ENCODE assay signal across 9 cellular contexts in the genomic region with DNA sequence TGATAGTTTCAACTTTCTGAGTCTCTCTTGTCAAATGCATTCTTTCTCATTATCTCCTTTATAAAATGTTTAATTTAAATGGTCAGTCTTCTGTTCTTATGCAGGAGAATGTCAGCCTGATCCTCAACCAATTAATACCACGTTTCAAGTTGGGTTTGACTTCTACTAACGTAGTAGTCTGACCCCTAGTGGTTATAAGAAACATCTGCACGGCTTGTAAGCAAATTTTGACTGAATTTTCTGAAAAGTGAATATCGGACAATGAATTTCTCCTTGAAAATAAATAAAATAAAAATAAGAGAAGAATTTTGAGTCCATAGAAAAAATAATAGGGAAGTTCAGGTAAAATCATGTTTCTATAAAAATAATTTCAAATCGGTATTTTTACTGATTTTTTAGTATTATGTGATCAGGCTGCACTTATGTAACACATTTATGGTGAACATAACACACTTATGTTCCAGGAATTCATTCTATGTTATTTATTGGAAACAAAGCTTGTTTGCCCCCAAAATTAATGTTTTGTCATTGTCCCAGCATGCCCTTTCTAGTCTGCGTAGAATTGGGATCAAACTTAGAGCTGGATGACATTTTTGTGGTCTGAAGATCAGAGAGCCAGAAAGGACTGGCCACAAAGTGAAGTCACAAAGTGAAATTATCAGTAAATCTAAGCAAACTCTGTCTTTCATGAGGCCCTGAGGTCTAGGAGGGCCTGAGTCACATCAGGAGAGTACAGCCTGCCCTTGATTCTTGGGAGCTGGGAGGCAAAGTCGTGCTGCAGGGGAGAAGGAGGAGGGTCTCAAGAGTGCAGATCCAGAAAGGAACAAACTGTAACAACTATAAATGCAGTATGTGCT.
DNase-seq lines count a peak whose midpoint lies in the region; ATAC-seq and TF ChIP-seq lines count a peak whose summit lies in the region.
"Had no signal": no experiment of that assay in that cellular context is flagged by ENCODE, and none has a peak within 500 bp of the region (broad histone marks: within the 10 kb centered on the region; RNA-seq: fewer than 3 reads in every experiment).

No MANE protein-coding gene starts in this region.

- H3K4me3 Mint-ChIP-seq in activated CD8-positive, alpha-beta T cell treated with anti-CD3 and anti-CD28 coated beads for 36 hours, result no peak overlapping the region
- no peak overlapping the region for H3K4me3 Mint-ChIP-seq in activated CD8-positive, alpha-beta T cell treated with anti-CD3 and anti-CD28 coated beads, Interleukin-2, amount 10 ng/mL, durations not matched to agents 7 days and 5 days
- no peak overlapping the region for H3K4me3 Mint-ChIP-seq in osteocyte (ENCODE audit: unreplicated experiment)
- H3K4me3 Mint-ChIP-seq in activated CD4-positive, alpha-beta T cell treated with anti-CD3 and anti-CD28 coated beads for 36 hours, result no peak overlapping the region
- H3K4me3 Mint-ChIP-seq: CD8-positive, alpha-beta memory T cell had no signal

- H4K20me1 ChIP-seq in MM.1S (ENCODE audit: insufficient read depth, low read length), result no peaks in the 10 kb centered on the region

- no peaks in the 10 kb centered on the region for H3K4me1 ChIP-seq in MM.1S (ENCODE audit: low read length)

- peak; percentile 80 for TF ChIP-seq CTCF in activated CD8-positive, alpha-beta T cell treated with anti-CD3 and anti-CD28 coated beads for 36 hours (IDR thresholded peaks at IDR 0.05)
- peak; percentile 52 for TF ChIP-seq CTCF in MM.1S (IDR thresholded peaks at IDR 0.05; ENCODE audit: low read length)
- TF ChIP-seq CTCF in osteocyte (IDR thresholded peaks at IDR 0.05), result peak; percentile 79

- no peak overlapping the region for H3K9ac ChIP-seq in MM.1S (ENCODE audit: low read length)

- no peaks in the 10 kb centered on the region for H3K9me2 ChIP-seq in MM.1S (replicated peaks; ENCODE audit: insufficient read depth, low read length)

- no peaks in the 10 kb centered on the region for H3K27me3 ChIP-seq in MM.1S (replicated peaks; ENCODE audit: insufficient read depth, low read length)

- H3F3A ChIP-seq in MM.1S (ENCODE audit: insufficient read depth, low read length), result no peaks in the 10 kb centered on the region

- peaks cover 5% of the 10 kb centered on the region for H3K27me3 Mint-ChIP-seq in activated CD8-positive, alpha-beta T cell treated with anti-CD3 and anti-CD28 coated beads for 36 hours
- H3K27me3 Mint-ChIP-seq in activated CD8-positive, alpha-beta T cell treated with anti-CD3 and anti-CD28 coated beads, Interleukin-2, amount 10 ng/mL, durations not matched to agents 7 days and 5 days (ENCODE audit: low read depth), result peaks cover 11% of the 10 kb centered on the region
- H3K27me3 Mint-ChIP-seq in osteocyte (ENCODE audit: unreplicated experiment), result peaks cover 27% of the 10 kb centered on the region
- peaks cover 12% of the 10 kb centered on the region for H3K27me3 Mint-ChIP-seq in activated CD4-positive, alpha-beta T cell treated with anti-CD3 and anti-CD28 coated beads for 36 hours

- H3K9me3 Mint-ChIP-seq in activated CD8-positive, alpha-beta T cell treated with anti-CD3 and anti-CD28 coated beads for 36 hours, result no peaks in the 10 kb centered on the region
- H3K9me3 Mint-ChIP-seq in activated CD8-positive, alpha-beta T cell treated with anti-CD3 and anti-CD28 coated beads, Interleukin-2, amount 10 ng/mL, durations not matched to agents 7 days and 5 days (ENCODE audit: insufficient read depth), result no peaks in the 10 kb centered on the region
- H3K9me3 Mint-ChIP-seq in osteocyte (ENCODE audit: unreplicated experiment), result no peaks in the 10 kb centered on the region
- H3K9me3 Mint-ChIP-seq in activated CD4-positive, alpha-beta T cell treated with anti-CD3 and anti-CD28 coated beads for 36 hours (ENCODE audit: low read depth), result no peaks in the 10 kb centered on the region
- H3K9me3 Mint-ChIP-seq: CD8-positive, alpha-beta memory T cell had no signal

- TF ChIP-seq POLR2A in erythroblast (IDR thresholded peaks at IDR 0.05; ENCODE audit: low read length), result no peak

- H3K9me3 ChIP-seq in MM.1S (replicated peaks; ENCODE audit: insufficient read depth, low read length), result no peaks in the 10 kb centered on the region

- no peak overlapping the region for H3K4me3 ChIP-seq in MM.1S (ENCODE audit: low read length)

- H3K4me1 Mint-ChIP-seq in activated CD8-positive, alpha-beta T cell treated with anti-CD3 and anti-CD28 coated beads for 36 hours (ENCODE audit: low read depth), result no peaks in the 10 kb centered on the region
- no peaks in the 10 kb centered on the region for H3K4me1 Mint-ChIP-seq in activated CD8-positive, alpha-beta T cell treated with anti-CD3 and anti-CD28 coated beads, Interleukin-2, amount 10 ng/mL, durations not matched to agents 7 days and 5 days (ENCODE audit: low read depth)
- H3K4me1 Mint-ChIP-seq in osteocyte (ENCODE audit: unreplicated experiment), result no peaks in the 10 kb centered on the region
- no peaks in the 10 kb centered on the region for H3K4me1 Mint-ChIP-seq in activated CD4-positive, alpha-beta T cell treated with anti-CD3 and anti-CD28 coated beads for 36 hours
- H3K4me1 Mint-ChIP-seq: CD8-positive, alpha-beta memory T cell had no signal

- no peaks in the 10 kb centered on the region for H3K36me3 ChIP-seq in MM.1S (replicated peaks; ENCODE audit: insufficient read depth, low read length)

- no peak overlapping the region for H2AFZ ChIP-seq in MM.1S (ENCODE audit: low read length)

- H3K4me2 ChIP-seq in MM.1S (ENCODE audit: low read depth, low read length), result no peak overlapping the region

- intact Hi-C loops in activated CD8-positive, alpha-beta T cell treated with anti-CD3 and anti-CD28 coated beads for 36 hours (cut with micrococcal nuclease), result loop anchor here (5.0 to 10.0 kb wide), 2 partner anchors 346 to 439 kb away; no protein-coding TSS in a partner anchor
- intact Hi-C loops in activated CD4-positive, alpha-beta T cell treated with anti-CD3 and anti-CD28 coated beads for 36 hours (cut with DNase I, micrococcal nuclease), result loop anchor here (1.0 to 5.0 kb wide), 4 partner anchors 344 to 440 kb away; no protein-coding TSS in a partner anchor

- POLR2A ChIA-PET in activated CD8-positive, alpha-beta T cell treated with anti-CD3 and anti-CD28 coated beads for 36 hours (lab: Charles Lee), result no interaction called here
- POLR2A ChIA-PET in activated CD8-positive, alpha-beta T cell treated with anti-CD3 and anti-CD28 coated beads, Interleukin-2, amount 10 ng/mL, durations not matched to agents 7 days and 5 days (lab: Charles Lee), result no interaction called here
- POLR2A ChIA-PET in activated CD4-positive, alpha-beta T cell treated with anti-CD3 and anti-CD28 coated beads for 36 hours (lab: Charles Lee), result no interaction called here

- no peak for ATAC-seq in activated CD8-positive, alpha-beta T cell treated with anti-CD3 and anti-CD28 coated beads for 36 hours
- ATAC-seq in activated CD8-positive, alpha-beta T cell treated with anti-CD3 and anti-CD28 coated beads, Interleukin-2, amount 10 ng/mL, durations not matched to agents 7 days and 5 days, result no peak
- no peak for ATAC-seq in HG03135 (IDR thresholded peaks at IDR 0.05; ENCODE audit: unreplicated experiment)
- no peak for ATAC-seq in activated CD4-positive, alpha-beta T cell treated with anti-CD3 and anti-CD28 coated beads for 36 hours

- H3K27ac ChIP-seq in MM.1S (ENCODE audit: low read length), result no peak overlapping the region

- CTCF ChIA-PET in activated CD8-positive, alpha-beta T cell treated with anti-CD3 and anti-CD28 coated beads for 36 hours (lab: Charles Lee), result interaction anchor here (0.6 to 1.4 kb wide), 5 partner anchors 18 to 442 kb away, joined by 3 to 6 read pairs (median 3); no protein-coding TSS in a partner anchor
- CTCF ChIA-PET in activated CD8-positive, alpha-beta T cell treated with anti-CD3 and anti-CD28 coated beads, Interleukin-2, amount 10 ng/mL, durations not matched to agents 7 days and 5 days (lab: Charles Lee), result interaction anchor here (0.7 kb wide), 1 partner anchor 441 kb away, joined by 9 read pairs; no protein-coding TSS in a partner anchor
- CTCF ChIA-PET in activated CD4-positive, alpha-beta T cell treated with anti-CD3 and anti-CD28 coated beads for 36 hours (lab: Charles Lee), result interaction anchor here (0.7 to 2.3 kb wide), 5 partner anchors 12 to 441 kb away, joined by 3 to 8 read pairs (median 7); no protein-coding TSS in a partner anchor

- H3K79me2 ChIP-seq in MM.1S (ENCODE audit: low read length), result no peaks in the 10 kb centered on the region

- no peaks in the 10 kb centered on the region for H3K36me3 Mint-ChIP-seq in activated CD8-positive, alpha-beta T cell treated with anti-CD3 and anti-CD28 coated beads for 36 hours (ENCODE audit: low read depth)
- no peaks in the 10 kb centered on the region for H3K36me3 Mint-ChIP-seq in activated CD8-positive, alpha-beta T cell treated with anti-CD3 and anti-CD28 coated beads, Interleukin-2, amount 10 ng/mL, durations not matched to agents 7 days and 5 days (ENCODE audit: low read depth)
- H3K36me3 Mint-ChIP-seq in osteocyte (ENCODE audit: unreplicated experiment), result no peaks in the 10 kb centered on the region
- H3K36me3 Mint-ChIP-seq in activated CD4-positive, alpha-beta T cell treated with anti-CD3 and anti-CD28 coated beads for 36 hours (ENCODE audit: low read depth), result no peaks in the 10 kb centered on the region
- H3K36me3 Mint-ChIP-seq: CD8-positive, alpha-beta memory T cell had no signal

- H3K27ac Mint-ChIP-seq in activated CD8-positive, alpha-beta T cell treated with anti-CD3 and anti-CD28 coated beads for 36 hours, result no peak overlapping the region
- no peak overlapping the region for H3K27ac Mint-ChIP-seq in activated CD8-positive, alpha-beta T cell treated with anti-CD3 and anti-CD28 coated beads, Interleukin-2, amount 10 ng/mL, durations not matched to agents 7 days and 5 days
- H3K27ac Mint-ChIP-seq in osteocyte (ENCODE audit: unreplicated experiment), result no peak overlapping the region
- H3K27ac Mint-ChIP-seq in activated CD4-positive, alpha-beta T cell treated with anti-CD3 and anti-CD28 coated beads for 36 hours, result no peak overlapping the region

- DNase-seq in activated CD8-positive, alpha-beta T cell treated with anti-CD3 and anti-CD28 coated beads for 36 hours, result no peak
- no peak for DNase-seq in activated CD8-positive, alpha-beta T cell treated with anti-CD3 and anti-CD28 coated beads, Interleukin-2, amount 10 ng/mL, durations not matched to agents 7 days and 5 days
- DNase-seq in MM.1S, result peak; percentile 42
- DNase-seq in RPMI8226, result peak; percentile 13
- DNase-seq in erythroblast (lab: John Stamatoyannopoulos, UW), result peak; percentile 47 to 51
- no peak for DNase-seq in osteocyte (ENCODE audit: extremely low spot score, unreplicated experiment)
- no peak for DNase-seq in activated CD4-positive, alpha-beta T cell treated with anti-CD3 and anti-CD28 coated beads for 36 hours

Comparison
In these comparisons a context has a peak if more than half of its experiments do, and no peak if none do; other contexts are left out.
1. DNase-seq: peak in MM.1S (single experiment), RPMI8226 (single experiment) and erythroblast (2 of 2); none in activated CD8-positive, alpha-beta T cell treated with anti-CD3 and anti-CD28 coated beads for 36 hours (single experiment), activated CD8-positive, alpha-beta T cell treated with anti-CD3 and anti-CD28 coated beads, Interleukin-2, amount 10 ng/mL, durations not matched to agents 7 days and 5 days (single experiment), osteocyte (single experiment) and activated CD4-positive, alpha-beta T cell treated with anti-CD3 and anti-CD28 coated beads for 36 hours (single experiment).
2. Peak in every context shown above with its lines, with median percentiles within 50 percentile points of each other: CTCF ChIP-seq.